Comparison of ENCODE assay signal across 22 cellular contexts in the genomic region with DNA sequence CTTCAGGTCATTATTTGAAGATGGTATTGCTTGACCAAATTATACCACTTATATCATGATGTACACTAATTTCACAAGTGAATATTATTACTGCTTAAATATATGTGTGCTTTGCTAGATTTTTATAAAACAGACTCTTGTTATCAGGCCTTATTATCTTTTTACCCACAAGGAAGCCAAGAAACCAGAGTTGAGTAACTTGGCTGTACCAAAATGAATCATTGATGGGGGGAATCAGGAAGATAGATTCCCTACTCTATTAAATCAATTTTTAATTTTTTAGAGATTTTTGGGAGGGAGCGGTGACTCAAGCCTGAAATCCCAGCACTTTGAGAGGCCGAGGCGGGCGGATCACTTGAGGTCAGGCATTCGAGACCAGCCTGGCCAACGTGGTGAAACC.
"Had no signal": no experiment of that assay in that cellular context is flagged by ENCODE, and none has a peak within 500 bp of the region (broad histone marks: within the 10 kb centered on the region; RNA-seq: fewer than 3 reads in every experiment).

No MANE protein-coding gene starts in this region.

- H3K4me1 Mint-ChIP-seq: brain had no signal

- H3K36me3 Mint-ChIP-seq: brain, natural killer cell had no signal

- ATAC-seq: activated T-helper 17 cell treated with anti-CD3 and anti-CD28 coated beads, Interleukin-2, amount 50 U/mL, for 72 hours; foreskin keratinocyte; left ventricle myocardium superior; natural killer cell had no signal

- DNase-seq: activated CD4-positive, alpha-beta T cell treated with anti-CD3 and anti-CD28 coated beads, Interleukin-2, amount 50 U/mL, for 4 hours; activated CD4-positive, CD25-positive, alpha-beta regulatory T cell treated with anti-CD3 and anti-CD28 coated beads, Interleukin-2, amount 50 U/mL, for 72 hours; activated naive CD4-positive, alpha-beta T cell treated with Interleukin-2 at 50 U/mL for 16 hours; central memory CD4-positive, alpha-beta T cell; cortex of kidney; effector CD4-positive, alpha-beta T cell; foreskin keratinocyte; glutamatergic neuron; hypothalamus; left ventricle myocardium superior; mesendoderm; natural killer cell; nucleus accumbens; stimulated activated CD4-positive, alpha-beta T cell treated with anti-CD3 and anti-CD28 coated beads, Interleukin-4, amount 100 ng/mL, for 24 hours; stimulated activated naive CD4-positive, alpha-beta T cell; T-helper 9 cell; tibial artery; uterus had no signal

- H3K4me3 ChIP-seq: esophagus muscularis mucosa, right atrium auricular region, tibial artery, uterus had no signal

- H3K27ac Mint-ChIP-seq: activated T-helper 17 cell treated with anti-CD3 and anti-CD28 coated beads, Interleukin-2, amount 50 U/mL, for 72 hours; brain; natural killer cell had no signal

- H3K4me3 Mint-ChIP-seq: activated T-helper 17 cell treated with anti-CD3 and anti-CD28 coated beads, Interleukin-2, amount 50 U/mL, for 72 hours; brain; natural killer cell had no signal
